1 cellular context compared by ENCODE assay signal in the genomic region with DNA sequence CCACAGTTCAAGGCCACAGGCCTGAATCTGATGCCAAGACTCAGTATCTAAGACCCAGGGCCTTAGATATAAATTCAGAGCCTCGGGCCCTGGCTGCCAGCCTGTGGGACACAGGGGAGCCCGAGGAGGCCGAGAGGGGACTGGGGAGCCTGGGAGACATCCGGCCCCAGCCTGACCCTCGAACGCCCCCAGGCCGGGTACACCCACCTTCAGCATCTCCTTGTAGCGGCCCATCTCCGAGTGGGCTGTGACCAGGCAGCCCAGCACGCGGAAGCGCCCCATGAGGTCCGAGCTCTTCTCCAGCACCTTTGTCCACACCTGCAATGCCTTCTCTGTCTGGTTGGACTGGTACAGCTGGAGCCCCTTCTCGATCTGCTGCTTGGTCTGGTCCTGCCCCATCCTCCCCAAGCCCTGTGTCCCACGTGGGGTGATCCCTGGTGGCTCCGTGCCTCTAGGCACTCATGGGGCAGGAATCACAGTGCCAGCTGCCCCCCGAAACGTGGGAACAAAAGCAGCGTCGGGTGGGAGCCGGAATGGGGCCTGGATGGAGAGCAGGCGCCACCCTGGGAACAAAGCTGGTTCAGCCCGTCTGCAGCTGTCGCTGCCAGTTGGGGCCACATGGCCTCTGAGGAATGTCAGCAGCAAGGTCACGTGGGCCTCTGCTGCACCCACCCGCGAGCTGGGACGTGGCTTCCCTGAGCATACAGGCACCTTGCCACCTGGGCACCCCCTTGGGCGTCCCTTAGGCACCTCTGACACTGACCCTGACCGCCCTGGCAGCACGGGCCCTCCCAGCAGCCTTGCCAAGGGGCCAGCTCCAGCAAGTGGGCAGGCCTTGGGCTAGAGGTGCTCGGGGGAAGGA.
TF ChIP-seq lines count a peak whose summit lies in the region.

TSS of gene RAPSN (minus strand) at position 571 of the 862 bp plus-strand sequence. CDS start at position 399, 172 bp downstream.

TF ChIP-seq in WTC11, 78 proteins besides CTCF, POLR2A, EP300 and RAD21 (continued from another document):
- TF ChIP-seq USF2 (CRISPR knock-in tag; IDR thresholded peaks at IDR 0.05) (0 out of 2 replicates have a peak, but pooled peaks have one; percentile 17), GABPB1 (CRISPR knock-in tag; IDR thresholded peaks at IDR 0.05) (no peak)
- TF ChIP-seq, protein P1, sequence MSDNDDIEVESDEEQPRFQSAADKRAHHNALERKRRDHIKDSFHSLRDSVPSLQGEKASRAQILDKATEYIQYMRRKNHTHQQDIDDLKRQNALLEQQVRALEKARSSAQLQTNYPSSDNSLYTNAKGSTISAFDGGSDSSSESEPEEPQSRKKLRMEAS (CRISPR knock-in tag; IDR thresholded peaks at IDR 0.05), result 0 out of 2 replicates have a peak, but pooled peaks have one; percentile 17
